ENCODE assay signal across 17 cellular contexts in the genomic region with DNA sequence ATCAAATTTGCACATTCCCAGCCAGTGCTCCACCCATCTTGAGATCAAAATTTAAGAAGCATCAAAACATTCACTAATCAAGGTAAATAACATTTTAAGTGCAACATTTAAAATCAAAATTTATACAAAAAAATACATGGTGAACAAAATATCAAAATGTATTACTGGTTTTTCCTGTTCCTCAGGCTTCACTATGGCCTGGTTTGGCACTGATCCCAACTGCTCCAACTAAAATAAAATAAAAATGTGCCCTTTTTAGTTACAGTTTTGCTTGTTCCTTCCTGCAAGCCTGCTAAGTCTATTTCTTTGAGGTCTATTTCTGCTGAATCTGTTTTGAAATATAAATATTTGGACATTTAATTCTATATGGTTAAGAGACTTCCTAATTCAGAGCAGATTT. TPM values are rescaled to one million over a fixed set of nuclear protein-coding genes. Genes with fewer than 3 reads are reported as not detected.
DNase-seq lines count a peak whose midpoint lies in the region; ATAC-seq, FAIRE-seq and TF ChIP-seq lines count a peak whose summit lies in the region.
"Had no signal": no experiment of that assay in that cellular context is flagged by ENCODE, and none has a peak within 500 bp of the region (broad histone marks: within the 10 kb centered on the region; RNA-seq: fewer than 3 reads in every experiment).

No MANE protein-coding gene starts in this region.

- H3K4me3 ChIP-seq in thoracic aorta, result no peak overlapping the region
- H3K4me3 ChIP-seq: BLaER1 treated with 17β-estradiol and CSF1 and Interleukin-3, amounts not matched to agents 10 nM and 100 nM had no signal

- TF ChIP-seq CTCF in VCaP (conservative IDR thresholded peaks at IDR 0.05), result no peak
- TF ChIP-seq CTCF in thoracic aorta (IDR thresholded peaks at IDR 0.05), result no peak
- TF ChIP-seq CTCF in D721Med (IDR thresholded peaks at IDR 0.05; ENCODE audit: insufficient read depth, missing control alignments), result no peak

- no peaks in the 10 kb centered on the region for H3K9me3 ChIP-seq in thoracic aorta
- H3K9me3 ChIP-seq: BLaER1 treated with 17β-estradiol and CSF1 and Interleukin-3, amounts not matched to agents 10 nM and 100 nM had no signal

- H3K27ac ChIP-seq in VCaP (peak overlapping the region; percentile 43), thoracic aorta (peak overlapping the region; percentile 43 to 82)
- H3K27ac ChIP-seq: BLaER1 treated with 17β-estradiol and CSF1 and Interleukin-3, amounts not matched to agents 10 nM and 100 nM had no signal

- no peaks in the 10 kb centered on the region for H3K36me3 ChIP-seq in thoracic aorta
- H3K36me3 ChIP-seq: BLaER1 treated with 17β-estradiol and CSF1 and Interleukin-3, amounts not matched to agents 10 nM and 100 nM had no signal

- H3K4me1 ChIP-seq in thoracic aorta (ENCODE audit: control insufficient read depth in 1 of 2, low read depth in 2 of 2), result peaks cover 16 to 42% of the 10 kb centered on the region in 2 donors
- H3K4me1 ChIP-seq: BLaER1 treated with 17β-estradiol and CSF1 and Interleukin-3, amounts not matched to agents 10 nM and 100 nM had no signal

- no peak for ATAC-seq in thoracic aorta (ENCODE audit: insufficient number of reproducible peaks, low FRiP score, low read depth)
- no peak for ATAC-seq in HG02970 (IDR thresholded peaks at IDR 0.05; ENCODE audit: low FRiP score, unreplicated experiment)
- ATAC-seq: CD8-positive, alpha-beta T cell had no signal

- peak; percentile 7 for DNase-seq in DMS53 treated with DMSO at 0.1 percent for 48 hours (lab: John Stamatoyannopoulos, UW; ENCODE audit: unreplicated experiment)
- DNase-seq in fibroblast of peridontal ligament (ENCODE audit: extremely low read depth), result peak; percentile 49
- DNase-seq in thoracic aorta (ENCODE audit: low spot score), result no peak
- no peak for DNase-seq in NCI-H1436 treated with DMSO at 0.1 percent for 48 hours (lab: John Stamatoyannopoulos, UW)
- DNase-seq in D721Med (ENCODE audit: insufficient read length, low spot score), result no peak
- DNase-seq: CD8-positive, alpha-beta T cell; NCI-H1417 treated with DMSO at 0.1 percent for 48 hours; NCI-H1930; NCI-H226; NCI-H524; RPMI8226 had no signal

- no peaks in the 10 kb centered on the region for H3K27me3 ChIP-seq in thoracic aorta (replicated peaks; ENCODE audit: insufficient read depth)
- H3K27me3 ChIP-seq: BLaER1 treated with 17β-estradiol and CSF1 and Interleukin-3, amounts not matched to agents 10 nM and 100 nM had no signal

- FAIRE-seq in D721Med (lab: Jason Lieb, UNC), result no peak
- FAIRE-seq: G401.6, H54 had no signal

RNA-seq across cellular contexts. Expression of a gene that starts 54.9 kb away (rescaled TPM):
- 100 to 1,000 TPM; 310 to 357 TPM for total RNA-seq in thoracic aorta
- total RNA-seq: CD8-positive, alpha-beta T cell; HT-29 had no signal

Comparison
In these comparisons a context has a peak if more than half of its experiments do, and no peak if none do; other contexts are left out.
1. DNase-seq: peak in DMS53 treated with DMSO at 0.1 percent for 48 hours (single experiment) and fibroblast of peridontal ligament (single experiment); none in thoracic aorta (single experiment), NCI-H1436 treated with DMSO at 0.1 percent for 48 hours (single experiment) and D721Med (single experiment).